ENCODE assay signal across 13 cellular contexts in the genomic region with DNA sequence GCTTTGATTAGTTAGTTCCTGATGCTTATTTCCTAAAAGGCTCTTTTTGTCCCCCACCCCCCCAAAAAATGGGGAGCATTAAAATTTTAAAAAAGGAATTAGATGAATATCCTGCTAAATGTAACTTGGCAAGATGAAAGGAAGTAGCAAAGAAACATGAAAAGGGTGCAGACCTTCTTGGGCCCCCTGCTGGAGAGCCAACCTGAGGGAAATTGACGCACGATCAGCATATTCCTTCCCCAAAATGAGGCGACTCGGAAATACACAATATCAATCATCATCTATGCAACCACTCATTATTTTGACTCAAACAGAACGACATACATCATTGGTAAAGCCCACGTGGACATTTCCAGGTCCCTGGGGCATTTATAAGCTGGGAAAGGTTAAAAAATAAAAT. TPM values are rescaled to one million over a fixed set of nuclear protein-coding genes. Genes with fewer than 3 reads are reported as not detected.
DNase-seq lines count a peak whose midpoint lies in the region; ATAC-seq and TF ChIP-seq lines count a peak whose summit lies in the region.
"Had no signal": no experiment of that assay in that cellular context is flagged by ENCODE, and none has a peak within 500 bp of the region (broad histone marks: within the 10 kb centered on the region; RNA-seq: fewer than 3 reads in every experiment).

No MANE protein-coding gene starts in this region.

- POLR2A ChIA-PET in activated CD4-positive, alpha-beta memory T cell treated with anti-CD3 and anti-CD28 coated beads, Interleukin-2, amount 10 ng/mL, durations not matched to agents 7 days and 5 days (lab: Charles Lee): no interaction called here

- intact Hi-C loops in breast epithelium (cut with DNase I; ENCODE audit: low total_unique reads): no loop called here

- H3K9ac ChIP-seq in neural progenitor cell: no peak overlapping the region

- no peak overlapping the region for H3K4me2 ChIP-seq in neural progenitor cell

- no peaks in the 10 kb centered on the region for H4K20me1 ChIP-seq in neural progenitor cell (ENCODE audit: low read depth)

- ATAC-seq in GM21367 (IDR thresholded peaks at IDR 0.05; ENCODE audit: unreplicated experiment) (no peak), HG02973 (IDR thresholded peaks at IDR 0.05; ENCODE audit: unreplicated experiment) (no peak)
- ATAC-seq: esophagus mucosa had no signal

- H3K9me3 ChIP-seq in breast epithelium: no peaks in the 10 kb centered on the region
- no peaks in the 10 kb centered on the region for H3K9me3 ChIP-seq in neural progenitor cell (ENCODE audit: low read depth)

- H3K36me3 Mint-ChIP-seq in neural progenitor cell: no peaks in the 10 kb centered on the region
- no peaks in the 10 kb centered on the region for H3K36me3 Mint-ChIP-seq in activated CD4-positive, alpha-beta memory T cell treated with anti-CD3 and anti-CD28 coated beads, Interleukin-2, amount 10 ng/mL, durations not matched to agents 7 days and 5 days (ENCODE audit: low read depth)
- H3K36me3 Mint-ChIP-seq: activated naive CD8-positive, alpha-beta T cell treated with anti-CD3 and anti-CD28 coated beads, Interleukin-2, amount 10 ng/mL, durations not matched to agents 7 days and 5 days had no signal

- no peak overlapping the region for H2AFZ ChIP-seq in neural progenitor cell (replicated peaks)

- DNase-seq in GM12864 (ENCODE audit: low read depth) (no peak), M059J (ENCODE audit: low read depth) (peak; percentile 71), breast epithelium (ENCODE audit: low spot score in 2 of 2) (no peak), neural progenitor cell (ENCODE audit: low spot score) (peak; percentile 16)
- DNase-seq in activated CD4-positive, alpha-beta memory T cell treated with anti-CD3 and anti-CD28 coated beads, Interleukin-2, amount 10 ng/mL, durations not matched to agents 7 days and 5 days: no peak
- DNase-seq: activated CD4-positive, alpha-beta T cell treated with anti-CD3 and anti-CD28 coated beads, Interleukin-2, amount 50 U/mL, for 1 hour; activated naive CD8-positive, alpha-beta T cell treated with anti-CD3 and anti-CD28 coated beads, Interleukin-2, amount 10 ng/mL, durations not matched to agents 7 days and 5 days; MV-4-11; retina; Right ventricle myocardium superior had no signal

- no peaks in the 10 kb centered on the region for H3K27me3 ChIP-seq in breast epithelium
- H3K27me3 ChIP-seq in neural progenitor cell: no peaks in the 10 kb centered on the region

- H3K4me1 ChIP-seq in breast epithelium (no peaks in the 10 kb centered on the region), neural progenitor cell (peaks cover 14% of the 10 kb centered on the region)

- no peaks in the 10 kb centered on the region for H3F3A ChIP-seq in neural progenitor cell (ENCODE audit: low read depth)

- no peak overlapping the region for H3K27ac Mint-ChIP-seq in neural progenitor cell
- H3K27ac Mint-ChIP-seq in activated CD4-positive, alpha-beta memory T cell treated with anti-CD3 and anti-CD28 coated beads, Interleukin-2, amount 10 ng/mL, durations not matched to agents 7 days and 5 days: no peak overlapping the region
- H3K27ac Mint-ChIP-seq: activated naive CD8-positive, alpha-beta T cell treated with anti-CD3 and anti-CD28 coated beads, Interleukin-2, amount 10 ng/mL, durations not matched to agents 7 days and 5 days had no signal

- H3K9me3 Mint-ChIP-seq in neural progenitor cell: no peaks in the 10 kb centered on the region
- no peaks in the 10 kb centered on the region for H3K9me3 Mint-ChIP-seq in activated CD4-positive, alpha-beta memory T cell treated with anti-CD3 and anti-CD28 coated beads, Interleukin-2, amount 10 ng/mL, durations not matched to agents 7 days and 5 days
- H3K9me3 Mint-ChIP-seq: activated naive CD8-positive, alpha-beta T cell treated with anti-CD3 and anti-CD28 coated beads, Interleukin-2, amount 10 ng/mL, durations not matched to agents 7 days and 5 days had no signal

- H3K4me3 ChIP-seq in GM12864 (ENCODE audit: low read depth, low read length): no peak overlapping the region
- H3K4me3 ChIP-seq in breast epithelium: peak overlapping the region in 2 of 3 donors; percentile 14 to 45
- H3K4me3 ChIP-seq in neural progenitor cell: no peak overlapping the region

- no peaks in the 10 kb centered on the region for H3K79me2 ChIP-seq in neural progenitor cell (ENCODE audit: low read depth)

- H3K36me3 ChIP-seq in breast epithelium: no peaks in the 10 kb centered on the region
- H3K36me3 ChIP-seq in neural progenitor cell: no peaks in the 10 kb centered on the region

- TF ChIP-seq CTCF in GM12864 (IDR thresholded peaks at IDR 0.05; ENCODE audit: low read depth, low read length, missing control alignments) (peak; percentile 23), breast epithelium (IDR thresholded peaks at IDR 0.05) (peak in 2 of 3 donors; percentile 18 to 33), neural progenitor cell (IDR thresholded peaks at IDR 0.05) (peak; percentile 49)

- H3K4me3 Mint-ChIP-seq in neural progenitor cell: no peak overlapping the region
- no peak overlapping the region for H3K4me3 Mint-ChIP-seq in activated CD4-positive, alpha-beta memory T cell treated with anti-CD3 and anti-CD28 coated beads, Interleukin-2, amount 10 ng/mL, durations not matched to agents 7 days and 5 days
- H3K4me3 Mint-ChIP-seq: activated naive CD8-positive, alpha-beta T cell treated with anti-CD3 and anti-CD28 coated beads, Interleukin-2, amount 10 ng/mL, durations not matched to agents 7 days and 5 days had no signal

- CTCF ChIA-PET in activated CD4-positive, alpha-beta memory T cell treated with anti-CD3 and anti-CD28 coated beads, Interleukin-2, amount 10 ng/mL, durations not matched to agents 7 days and 5 days (lab: Charles Lee): no interaction called here

- peaks cover 16% of the 10 kb centered on the region for H3K4me1 Mint-ChIP-seq in neural progenitor cell
- no peaks in the 10 kb centered on the region for H3K4me1 Mint-ChIP-seq in activated CD4-positive, alpha-beta memory T cell treated with anti-CD3 and anti-CD28 coated beads, Interleukin-2, amount 10 ng/mL, durations not matched to agents 7 days and 5 days
- H3K4me1 Mint-ChIP-seq: activated naive CD8-positive, alpha-beta T cell treated with anti-CD3 and anti-CD28 coated beads, Interleukin-2, amount 10 ng/mL, durations not matched to agents 7 days and 5 days had no signal

- no peak for TF ChIP-seq POLR2A in breast epithelium (IDR thresholded peaks at IDR 0.05)

- H3K27ac ChIP-seq in breast epithelium (no peak overlapping the region), neural progenitor cell (no peak overlapping the region)

- H3K27me3 Mint-ChIP-seq in neural progenitor cell (ENCODE audit: insufficient read depth, low read depth): peaks cover 4% of the 10 kb centered on the region
- H3K27me3 Mint-ChIP-seq in activated CD4-positive, alpha-beta memory T cell treated with anti-CD3 and anti-CD28 coated beads, Interleukin-2, amount 10 ng/mL, durations not matched to agents 7 days and 5 days: no peaks in the 10 kb centered on the region

RNA-seq across cellular contexts. Expression of a gene that starts 59.7 kb away (rescaled TPM):
- total RNA-seq in M059J (2014; rRNA removed; shearing (Covaris generic)): 8.6 and 9.8 TPM in 2 replicates
- total RNA-seq in breast epithelium (under 1 TPM in 2 of 3 donors, not detected in 1; 0.29 to 0.33 TPM), neural progenitor cell (ENCODE audit: low replicate concordance) (1.6 and 1.8 TPM in 2 replicates)
- not detected for total RNA-seq in activated CD4-positive, alpha-beta memory T cell treated with anti-CD3 and anti-CD28 coated beads, Interleukin-2, amount 10 ng/mL, durations not matched to agents 7 days and 5 days
- total RNA-seq: activated naive CD8-positive, alpha-beta T cell treated with anti-CD3 and anti-CD28 coated beads, Interleukin-2, amount 10 ng/mL, durations not matched to agents 7 days and 5 days; esophagus mucosa had no signal

Comparison
In these comparisons a context has a peak if more than half of its experiments do, and no peak if none do; other contexts are left out.
1. DNase-seq: peak in M059J (single experiment) and neural progenitor cell (single experiment); none in GM12864 (single experiment), breast epithelium (0 of 2) and activated CD4-positive, alpha-beta memory T cell treated with anti-CD3 and anti-CD28 coated beads, Interleukin-2, amount 10 ng/mL, durations not matched to agents 7 days and 5 days (single experiment).
2. H3K4me3 ChIP-seq: peak in breast epithelium (2 of 3); none in GM12864 (single experiment) and neural progenitor cell (single experiment).
3. Peak in every context shown above with its lines, with median percentiles within 50 percentile points of each other: CTCF ChIP-seq.